32 cellular contexts compared by ENCODE assay signal in genomic region chr4:106463622-106464021, GRCh38.
"Had no signal": no experiment of that assay in that cellular context is flagged by ENCODE, and none has a peak within 500 bp of the region (broad histone marks: within the 10 kb centered on the region; RNA-seq: fewer than 3 reads in every experiment).

No MANE protein-coding gene starts in this region.

- ATAC-seq: Panc1, Right ventricle myocardium inferior, SK-N-SH treated with all-trans-retinoic acid at 6 μM for 48 hours, T-cell, T-helper 17 cell had no signal

- H3K9me3 ChIP-seq: SJCRH30 had no signal

- H3K4me3 Mint-ChIP-seq: T-cell, T-helper 17 cell had no signal

- H3K9me3 Mint-ChIP-seq: T-cell had no signal

- H3K27me3 ChIP-seq: SJCRH30 had no signal

- H2AFZ ChIP-seq: PC-9 had no signal

- H3K4me2 ChIP-seq: PC-9 had no signal

- DNase-seq: NCI-H1048, NCI-H1092 treated with DMSO at 0.1 percent for 48 hours, NCI-H1105 treated with DMSO at 0.1 percent for 48 hours, NCI-H1417, NCI-H1436, NCI-H146, NCI-H1694, NCI-H187, NCI-H1930, NCI-H2029 treated with DMSO at 0.1 percent for 48 hours, NCI-H2081 treated with DMSO at 0.1 percent for 48 hours, NCI-H2107, NCI-H2171, NCI-H226, NCI-H446 treated with DMSO at 0.1 percent for 48 hours, NCI-H510A, NCI-H524, NCI-H526, NCI-H69, NCI-H748 treated with DMSO at 0.1 percent for 48 hours, NCI-H82, PC-9, SHP77, SIG-M5, SJCRH30, T-cell, T-helper 17 cell had no signal

- H3K4me1 ChIP-seq: SJCRH30 had no signal

- H3K4me3 ChIP-seq: PC-9, SJCRH30, SK-N-MC had no signal

- H3K27ac Mint-ChIP-seq: T-cell, T-helper 17 cell had no signal

- H3K27ac ChIP-seq: PC-9, RWPE1, SJCRH30, SK-N-MC had no signal

- H3K36me3 Mint-ChIP-seq: T-cell had no signal

- H3K4me1 Mint-ChIP-seq: T-cell, T-helper 17 cell had no signal

- H3K27me3 Mint-ChIP-seq: T-cell, T-helper 17 cell had no signal

- H3K36me3 ChIP-seq: SJCRH30 had no signal
